In genomic region chr3:170057550-170057949, GRCh38 we compare ENCODE assay signal across 19 cellular contexts. TPM values are rescaled to one million over a fixed set of nuclear protein-coding genes. Genes with fewer than 3 reads are reported as not detected.
A peak's percentile ranks its signal among the peaks of the same experiment; 100 is the strongest.
DNase-seq lines count a peak whose midpoint lies in the region; ATAC-seq, FAIRE-seq and TF ChIP-seq lines count a peak whose summit lies in the region.
"Had no signal": no experiment of that assay in that cellular context is flagged by ENCODE, and none has a peak within 500 bp of the region (broad histone marks: within the 10 kb centered on the region; RNA-seq: fewer than 3 reads in every experiment).

No MANE protein-coding gene starts in this region.

- POLR2A ChIA-PET in K562 (lab: Yijun Ruan, JAX), result interaction anchor here (0.6 to 1.3 kb wide), 3 partner anchors 14 to 217 kb away, joined by 3 to 6 read pairs (median 3); no protein-coding TSS in a partner anchor

- TF ChIP-seq CTCF in Loucy (conservative IDR thresholded peaks at IDR 0.05; ENCODE audit: low read length) (no peak), K562 (IDR thresholded peaks at IDR 0.05 in 2 of 3, conservative IDR thresholded peaks at IDR 0.05 in 1 of 3; ENCODE audit: insufficient read depth in 2 of 3, low read depth in 1 of 3, low read length in 3 of 3) (no peak)

- peak overlapping the region; percentile 78 for H3K27ac Mint-ChIP-seq in activated T-cell treated with anti-CD3 and anti-CD28 coated beads, Interleukin-2, amount 50 U/mL, for 24 hours
- peak overlapping the region; percentile 90 for H3K27ac Mint-ChIP-seq in stimulated activated memory B cell treated with anti-CD40 and anti-IgM and Interleukin-4, amounts not matched to agents 10 μg/mL and 1 μg/mL and 100 μg/mL, for 72 hours

- in situ Hi-C loops in K562 (cut with MboI) (no loop called here), HAP-1 (cut with MboI; ENCODE audit: low sequenced_read_pairs) (no loop called here)

- H3K9me3 ChIP-seq in Loucy (ENCODE audit: insufficient read depth, low read depth, low read length) (no peaks in the 10 kb centered on the region), K562 (replicated peaks; ENCODE audit: control insufficient read depth, insufficient read depth, low read depth, low read length) (no peaks in the 10 kb centered on the region), HAP-1 (no peaks in the 10 kb centered on the region)
- H3K9me3 ChIP-seq: heart right ventricle, psoas muscle, testis had no signal

- no peaks in the 10 kb centered on the region for H3K4me1 ChIP-seq in Loucy (ENCODE audit: insufficient read depth, low read length, poor library complexity, severe bottlenecking)
- H3K4me1 ChIP-seq in K562 (replicated peaks in 1 of 2; ENCODE audit: control insufficient read depth in 2 of 2, insufficient read depth in 2 of 2, low read length in 2 of 2), result no peaks in the 10 kb centered on the region; a peak in 1 of 5 replicates
- peaks cover 3% of the 10 kb centered on the region; the same call in 1 of the 2 replicates for H3K4me1 ChIP-seq in HAP-1
- H3K4me1 ChIP-seq: psoas muscle, testis had no signal

- no peaks in the 10 kb centered on the region for H3K9me2 ChIP-seq in Loucy (replicated peaks; ENCODE audit: low read depth, low read length)

- intact Hi-C loops in K562 (cut with micrococcal nuclease), result no loop called here

- peak; percentile 26 for FAIRE-seq in K562 (lab: Jason Lieb, UNC)
- FAIRE-seq: HTR-8/SVneo had no signal

- no peak for TF ChIP-seq EP300 in K562 (IDR thresholded peaks at IDR 0.05; ENCODE audit: low read length)

- CTCF ChIA-PET in K562 (lab: Yijun Ruan, JAX; ENCODE audit: low intra/inter-chr PET ratio), result no interaction called here

- no peaks in the 10 kb centered on the region for H3K27me3 Mint-ChIP-seq in activated T-cell treated with anti-CD3 and anti-CD28 coated beads, Interleukin-2, amount 50 U/mL, for 24 hours
- H3K27me3 Mint-ChIP-seq in activated T-cell treated with anti-CD3 and anti-CD28 coated beads, Interleukin-2, amount 50 U/mL, for 4 hours (ENCODE audit: low read depth), result no peaks in the 10 kb centered on the region
- H3K27me3 Mint-ChIP-seq in stimulated activated memory B cell treated with anti-CD40 and anti-IgM and Interleukin-4, amounts not matched to agents 10 μg/mL and 1 μg/mL and 100 μg/mL, for 72 hours, result no peaks in the 10 kb centered on the region

- H4K20me1 ChIP-seq in Loucy (ENCODE audit: insufficient read depth, low read length, poor library complexity, severe bottlenecking), result no peaks in the 10 kb centered on the region
- H4K20me1 ChIP-seq in K562 (replicated peaks; ENCODE audit: control insufficient read depth, insufficient read depth, low read length), result no peaks in the 10 kb centered on the region

- H3K4me1 Mint-ChIP-seq in activated T-cell treated with anti-CD3 and anti-CD28 coated beads, Interleukin-2, amount 50 U/mL, for 24 hours (ENCODE audit: low read depth), result peaks cover 48% of the 10 kb centered on the region
- H3K4me1 Mint-ChIP-seq in activated T-cell treated with anti-CD3 and anti-CD28 coated beads, Interleukin-2, amount 50 U/mL, for 4 hours (ENCODE audit: low read depth), result peaks cover 29% of the 10 kb centered on the region
- peaks cover 48% of the 10 kb centered on the region for H3K4me1 Mint-ChIP-seq in stimulated activated memory B cell treated with anti-CD40 and anti-IgM and Interleukin-4, amounts not matched to agents 10 μg/mL and 1 μg/mL and 100 μg/mL, for 72 hours

- TF ChIP-seq POLR2A in K562 (conservative IDR thresholded peaks at IDR 0.05), result no peak

- H3K79me2 ChIP-seq in Loucy (ENCODE audit: insufficient read depth, low read length) (no peaks in the 10 kb centered on the region), K562 (ENCODE audit: control insufficient read depth, insufficient read depth, low read length) (no peaks in the 10 kb centered on the region)

- H3K4me3 ChIP-seq in Loucy (ENCODE audit: low read length, poor library complexity, severe bottlenecking) (no peak overlapping the region), K562 (no peak overlapping the region), HAP-1 (no peak overlapping the region)
- H3K4me3 ChIP-seq: heart right ventricle, psoas muscle, testis had no signal

- H2AFZ ChIP-seq in Loucy (ENCODE audit: low read length) (0 out of 2 replicates have a peak overlapping the region, but pooled peaks have one; percentile 46), K562 (ENCODE audit: low read depth, low read length) (peak overlapping the region; percentile 77)

- ATAC-seq in activated T-cell treated with anti-CD3 and anti-CD28 coated beads, Interleukin-2, amount 50 U/mL, for 4 hours, result no peak
- ATAC-seq in K562, result no peak
- no peak for ATAC-seq in stimulated activated memory B cell treated with anti-CD40 and anti-IgM and Interleukin-4, amounts not matched to agents 10 μg/mL and 1 μg/mL and 100 μg/mL, for 72 hours
- ATAC-seq: psoas muscle had no signal

- 45% methylated on average over 3 of the region's 3 CpGs for WGBS in K562 (ENCODE audit: insufficient coverage, low coverage, missing lambda C conversion rate)

- no peak overlapping the region for H3K4me3 Mint-ChIP-seq in activated T-cell treated with anti-CD3 and anti-CD28 coated beads, Interleukin-2, amount 50 U/mL, for 24 hours
- H3K4me3 Mint-ChIP-seq in activated T-cell treated with anti-CD3 and anti-CD28 coated beads, Interleukin-2, amount 50 U/mL, for 4 hours, result no peak overlapping the region
- H3K4me3 Mint-ChIP-seq in stimulated activated memory B cell treated with anti-CD40 and anti-IgM and Interleukin-4, amounts not matched to agents 10 μg/mL and 1 μg/mL and 100 μg/mL, for 72 hours, result peak overlapping the region; percentile 15

- no peaks in the 10 kb centered on the region for H3K9me3 Mint-ChIP-seq in activated T-cell treated with anti-CD3 and anti-CD28 coated beads, Interleukin-2, amount 50 U/mL, for 24 hours
- H3K9me3 Mint-ChIP-seq in activated T-cell treated with anti-CD3 and anti-CD28 coated beads, Interleukin-2, amount 50 U/mL, for 4 hours, result no peaks in the 10 kb centered on the region
- H3K9me3 Mint-ChIP-seq in stimulated activated memory B cell treated with anti-CD40 and anti-IgM and Interleukin-4, amounts not matched to agents 10 μg/mL and 1 μg/mL and 100 μg/mL, for 72 hours, result no peaks in the 10 kb centered on the region

- TF ChIP-seq RAD21 in K562 (CRISPR knock-in tag; conservative IDR thresholded peaks at IDR 0.05 in 1 of 2, IDR thresholded peaks at IDR 0.05 in 1 of 2), result no peak

- no TSS peak for BruUV-seq in K562 (replicated peaks; lab: Mats Ljungman, UMichigan)

- H3K27me3 ChIP-seq in Loucy (ENCODE audit: insufficient read depth, low read length, poor library complexity, severe bottlenecking) (no peaks in the 10 kb centered on the region), K562 (ENCODE audit: control insufficient read depth in 2 of 2, insufficient read depth in 2 of 2, low read length in 2 of 2) (no peaks in the 10 kb centered on the region), HAP-1 (ENCODE audit: low read depth) (no peaks in the 10 kb centered on the region)
- H3K27me3 ChIP-seq: heart right ventricle, testis had no signal

- H3K4me2 ChIP-seq in Loucy (ENCODE audit: low read depth, low read length, poor library complexity, severe bottlenecking), result no peak overlapping the region
- no peak overlapping the region for H3K4me2 ChIP-seq in K562 (ENCODE audit: insufficient read depth, low read length)

- H3K9ac ChIP-seq in Loucy (ENCODE audit: low read depth, low read length, poor library complexity, severe bottlenecking), result no peak overlapping the region
- peak overlapping the region in 1 of 2 experiments; percentile 32; a peak in 1 of 4 replicates for H3K9ac ChIP-seq in K562 (ENCODE audit: insufficient read depth in 1 of 2, low read depth in 2 of 2, low read length in 2 of 2)

- H3K36me3 ChIP-seq in Loucy (ENCODE audit: insufficient read depth, low read length) (no peaks in the 10 kb centered on the region), K562 (ENCODE audit: control insufficient read depth, insufficient read depth, low read length) (no peaks in the 10 kb centered on the region), HAP-1 (replicated peaks) (no peaks in the 10 kb centered on the region)

- no peak for DNase-seq in activated T-cell treated with anti-CD3 and anti-CD28 coated beads, Interleukin-2, amount 50 U/mL, for 24 hours
- DNase-seq in activated T-cell treated with anti-CD3 and anti-CD28 coated beads, Interleukin-2, amount 50 U/mL, for 4 hours, result no peak
- DNase-seq in K562 (ENCODE audit: extremely low read depth in 1 of 4, low spot score in 3 of 4) (no peak), HAP-1 (ENCODE audit: low spot score in 2 of 2) (no peak), COR-L47 (lab: John Stamatoyannopoulos, UW) (no peak), RKO (ENCODE audit: low spot score) (no peak)
- DNase-seq: ACHN; activated CD4-positive, alpha-beta T cell treated with anti-CD3 and anti-CD28 coated beads for 48 hours; activated effector memory CD4-positive, alpha-beta T cell treated with anti-CD3 and anti-CD28 coated beads, Interleukin-2, amount 50 U/mL, for 16 hours; dermis blood vessel endothelial cell; GF-D8; heart right ventricle; kidney glomerular epithelial cell; NCI-H748 treated with DMSO at 0.1 percent for 48 hours; psoas muscle; testis had no signal

- no peaks in the 10 kb centered on the region for H3K36me3 Mint-ChIP-seq in activated T-cell treated with anti-CD3 and anti-CD28 coated beads, Interleukin-2, amount 50 U/mL, for 24 hours (ENCODE audit: low read depth)
- peaks cover 2% of the 10 kb centered on the region for H3K36me3 Mint-ChIP-seq in activated T-cell treated with anti-CD3 and anti-CD28 coated beads, Interleukin-2, amount 50 U/mL, for 4 hours (ENCODE audit: insufficient read depth)
- peaks cover 10% of the 10 kb centered on the region for H3K36me3 Mint-ChIP-seq in stimulated activated memory B cell treated with anti-CD40 and anti-IgM and Interleukin-4, amounts not matched to agents 10 μg/mL and 1 μg/mL and 100 μg/mL, for 72 hours

- no peaks in the 10 kb centered on the region for H3F3A ChIP-seq in Loucy (ENCODE audit: low read depth)

- no peaks in the 10 kb centered on the region for H3K9me1 ChIP-seq in K562 (ENCODE audit: control insufficient read depth, insufficient read depth, low read length)

- H3K27ac ChIP-seq in K562 (ENCODE audit: extremely low read depth, low read depth, low read length), result no peak overlapping the region
- H3K27ac ChIP-seq: heart right ventricle, psoas muscle, testis had no signal

RNA-seq across cellular contexts. Expression of gene GPR160, which starts 19.8 kb away (rescaled TPM):
- total RNA-seq in activated T-cell treated with anti-CD3 and anti-CD28 coated beads, Interleukin-2, amount 50 U/mL, for 4 hours, result 1 to 10 TPM; 2.2 to 3.0 (median 2.5) TPM
- 2.5 and 7.3 TPM in 2 replicates for total RNA-seq in K562 (2011; cell fraction: chromatin; rRNA removed; ENCODE audit: low replicate concordance)
- total RNA-seq in K562 (2011; cell fraction: nucleolus; rRNA removed), result 1.3 and 2.4 TPM in 2 replicates
- 4.3 and 6.6 TPM in 2 replicates for total RNA-seq in K562 (2011; cell fraction: nucleoplasm; rRNA removed)
- total RNA-seq in K562 (2014; rRNA removed) (6.0 and 8.3 TPM in 2 replicates), K562 (2014; rRNA removed; fragmentation: Illumina TruSeq; extraction: Trizol) (9.1 and 9.6 TPM in 2 replicates), K562 (2015; rRNA removed; fragmentation: Illumina TruSeq; extraction: Trizol) (7.8 and 9.5 TPM in 2 replicates), K562 (2021) (5.0 and 6.6 TPM in 2 replicates)
- polyA plus RNA-seq in K562 (2011; rRNA removed) (6.8 and 8.7 TPM in 2 replicates), K562 (2014; fragmentation: Illumina TruSeq; extraction: Trizol) (9.9 and 10.5 TPM in 2 replicates), K562 (2014; fragmentation: Nextera tagmentation; extraction: Ambion mirVana) (1 to 10 TPM; 1.3 to 1.5 TPM), K562 (2014; rRNA removed) (5.1 and 6.0 TPM in 2 replicates)
- 2.9 and 4.4 TPM in 2 replicates for polyA plus RNA-seq in K562 (2011; cell fraction: cytosol; rRNA removed)
- polyA plus RNA-seq in K562 (2011; cell fraction: nucleus; rRNA removed), result 1.4 and 1.7 TPM in 2 replicates
- polyA plus RNA-seq in K562 (2012), result 6.9 and 16.9 TPM in 2 replicates
- 5.0 and 5.8 TPM in 2 replicates for polyA minus RNA-seq in K562 (2011; rRNA and poly(A)+ RNA removed)
- 2.4 and 3.2 TPM in 2 replicates for polyA minus RNA-seq in K562 (2011; cell fraction: cytosol; rRNA and poly(A)+ RNA removed)
- 1.5 and 2.7 TPM in 2 replicates for polyA minus RNA-seq in K562 (2011; cell fraction: nucleus; rRNA and poly(A)+ RNA removed)
